ENCODE assay signal across 14 cellular contexts in the genomic region with DNA sequence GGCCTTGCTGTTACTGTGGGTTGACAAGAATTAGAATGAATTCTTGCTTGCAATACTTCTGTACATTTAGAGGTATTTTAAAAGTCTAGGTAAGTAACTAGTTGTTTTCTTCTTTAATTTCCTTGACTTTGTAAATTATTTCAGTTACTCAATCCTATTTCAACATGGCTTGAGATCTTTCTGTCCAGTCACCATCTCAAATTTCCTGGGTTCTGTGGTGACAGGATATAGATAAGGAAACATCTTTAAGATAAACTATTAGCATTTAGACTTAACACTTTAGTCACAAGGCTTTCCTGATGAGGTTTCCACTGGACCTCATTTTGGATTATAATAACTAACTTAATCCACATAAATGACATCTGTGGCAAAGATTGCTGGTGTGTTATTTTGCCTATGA.
A peak's percentile ranks its signal among the peaks of the same experiment; 100 is the strongest.
DNase-seq lines count a peak whose midpoint lies in the region; ATAC-seq and TF ChIP-seq lines count a peak whose summit lies in the region.
"Had no signal": no experiment of that assay in that cellular context is flagged by ENCODE, and none has a peak within 500 bp of the region (broad histone marks: within the 10 kb centered on the region; RNA-seq: fewer than 3 reads in every experiment).

No MANE protein-coding gene starts in this region.

- H2BK20ac ChIP-seq in IMR-90 (ENCODE audit: low read depth, low read length): no peak overlapping the region

- ATAC-seq in IMR-90 (ENCODE audit: low read depth): no peak
- no peak for ATAC-seq in CD4-positive, alpha-beta T cell (ENCODE audit: poor library complexity)

- TF ChIP-seq CTCF in IMR-90 (conservative IDR thresholded peaks at IDR 0.05; ENCODE audit: low read depth, low read length): no peak
- TF ChIP-seq CTCF in epithelial cell of esophagus (IDR thresholded peaks at IDR 0.05; ENCODE audit: insufficient read depth, low read depth, low read length, missing control alignments): no peak
- no peak for TF ChIP-seq CTCF in foreskin fibroblast (IDR thresholded peaks at IDR 0.05; ENCODE audit: low read depth, low read length)
- no peak for TF ChIP-seq CTCF in CD4-positive, alpha-beta T cell (IDR thresholded peaks at IDR 0.05)

- no peak overlapping the region for H3K4me3 ChIP-seq in IMR-90 (ENCODE audit: insufficient read depth, low read depth, low read length)
- no peak overlapping the region for H3K4me3 ChIP-seq in adipocyte (ENCODE audit: low read length)
- no peak overlapping the region for H3K4me3 ChIP-seq in epithelial cell of esophagus (ENCODE audit: low read length)
- H3K4me3 ChIP-seq in foreskin fibroblast (ENCODE audit: low read depth in 1 of 2, low read length in 2 of 2): no peak overlapping the region
- H3K4me3 ChIP-seq: BLaER1 treated with 17β-estradiol and CSF1 and Interleukin-3, amounts not matched to agents 10 nM and 100 nM had no signal

- H2AK5ac ChIP-seq in IMR-90 (ENCODE audit: low read depth, low read length): no peak overlapping the region

- H3K36me3 ChIP-seq in IMR-90 (ENCODE audit: control insufficient read depth, insufficient read depth, low read length) (no peaks in the 10 kb centered on the region), adipocyte (ENCODE audit: control insufficient read depth, insufficient read depth, low read length, severe bottlenecking) (no peaks in the 10 kb centered on the region)
- H3K36me3 ChIP-seq: BLaER1 treated with 17β-estradiol and CSF1 and Interleukin-3, amounts not matched to agents 10 nM and 100 nM had no signal

- BruUV-seq in IMR-90 (replicated peaks; lab: Mats Ljungman, UMichigan): no TSS peak

- in situ Hi-C loops in IMR-90 (cut with MboI; ENCODE audit: low sequenced_read_pairs): no loop called here

- peaks cover 9% of the 10 kb centered on the region for H3K27me3 Mint-ChIP-seq in CD4-positive, alpha-beta T cell
- H3K27me3 Mint-ChIP-seq in activated naive CD4-positive, alpha-beta T cell treated with anti-CD3 and anti-CD28 coated beads for 36 hours (ENCODE audit: low read depth): peaks cover 13% of the 10 kb centered on the region
- H3K27me3 Mint-ChIP-seq: CD4-positive, CD25-positive, alpha-beta regulatory T cell had no signal

- H4K8ac ChIP-seq in IMR-90 (ENCODE audit: low read depth in 2 of 2, low read length in 2 of 2): no peak overlapping the region

- no peaks in the 10 kb centered on the region for H3K4me1 Mint-ChIP-seq in CD4-positive, alpha-beta T cell (ENCODE audit: low read depth)
- H3K4me1 Mint-ChIP-seq in activated naive CD4-positive, alpha-beta T cell treated with anti-CD3 and anti-CD28 coated beads for 36 hours (ENCODE audit: low read depth): no peaks in the 10 kb centered on the region
- H3K4me1 Mint-ChIP-seq: CD4-positive, CD25-positive, alpha-beta regulatory T cell had no signal

- TF ChIP-seq POLR2A in IMR-90 (IDR thresholded peaks at IDR 0.05; ENCODE audit: low read depth, low read length): no peak

- no peak overlapping the region for H3K4me2 ChIP-seq in IMR-90 (ENCODE audit: low read depth, low read length)
- H3K4me2 ChIP-seq: BLaER1 treated with 17β-estradiol and CSF1 and Interleukin-3, amounts not matched to agents 10 nM and 100 nM had no signal

- no peak overlapping the region for H3K23ac ChIP-seq in IMR-90 (ENCODE audit: low read depth, low read length)

- no peak overlapping the region for H2BK5ac ChIP-seq in IMR-90 (ENCODE audit: low read depth, low read length, poor library complexity, severe bottlenecking)

- dilution Hi-C loops in IMR-90 (cut with HindIII; ENCODE audit: low sequenced_read_pairs, unreplicated experiment): no loop called here

- no peak overlapping the region for H3K4me3 Mint-ChIP-seq in CD4-positive, alpha-beta T cell
- H3K4me3 Mint-ChIP-seq in activated naive CD4-positive, alpha-beta T cell treated with anti-CD3 and anti-CD28 coated beads for 36 hours: no peak overlapping the region
- H3K4me3 Mint-ChIP-seq: CD4-positive, CD25-positive, alpha-beta regulatory T cell had no signal

- intact Hi-C loops in IMR-90 (cut with micrococcal nuclease): loop anchor here (10.0 kb wide), 1 partner anchor 457 kb away; no protein-coding TSS in a partner anchor
- intact Hi-C loops in CD4-positive, alpha-beta T cell (cut with DNase I, micrococcal nuclease): no loop called here
- intact Hi-C loops in activated naive CD4-positive, alpha-beta T cell treated with anti-CD3 and anti-CD28 coated beads for 36 hours (cut with micrococcal nuclease): no loop called here

- H3K27me3 ChIP-seq in IMR-90 (ENCODE audit: control insufficient read depth, insufficient read depth, low read length) (no peaks in the 10 kb centered on the region), adipocyte (replicated peaks; ENCODE audit: control insufficient read depth, insufficient read depth, low read length) (no peaks in the 10 kb centered on the region)
- H3K27me3 ChIP-seq in CD4-positive, alpha-beta T cell (ENCODE audit: control insufficient read depth, insufficient read depth, low read length): no peaks in the 10 kb centered on the region
- H3K27me3 ChIP-seq: BLaER1 treated with 17β-estradiol and CSF1 and Interleukin-3, amounts not matched to agents 10 nM and 100 nM had no signal

- H3K27ac ChIP-seq in IMR-90 (ENCODE audit: insufficient read depth, low read length): no peak overlapping the region
- H3K27ac ChIP-seq in CD4-positive, alpha-beta T cell (ENCODE audit: low read depth, low read length): no peak overlapping the region
- H3K27ac ChIP-seq: BLaER1 treated with 17β-estradiol and CSF1 and Interleukin-3, amounts not matched to agents 10 nM and 100 nM had no signal

- H3K9me3 Mint-ChIP-seq in CD4-positive, alpha-beta T cell: no peaks in the 10 kb centered on the region
- H3K9me3 Mint-ChIP-seq in activated naive CD4-positive, alpha-beta T cell treated with anti-CD3 and anti-CD28 coated beads for 36 hours: no peaks in the 10 kb centered on the region

- H3K27ac Mint-ChIP-seq in CD4-positive, alpha-beta T cell: no peak overlapping the region
- H3K27ac Mint-ChIP-seq in activated naive CD4-positive, alpha-beta T cell treated with anti-CD3 and anti-CD28 coated beads for 36 hours: no peak overlapping the region
- H3K27ac Mint-ChIP-seq: CD4-positive, CD25-positive, alpha-beta regulatory T cell had no signal

- H3K36me3 Mint-ChIP-seq in CD4-positive, alpha-beta T cell (ENCODE audit: low read depth): no peaks in the 10 kb centered on the region
- H3K36me3 Mint-ChIP-seq in activated naive CD4-positive, alpha-beta T cell treated with anti-CD3 and anti-CD28 coated beads for 36 hours (ENCODE audit: low read depth): no peaks in the 10 kb centered on the region
- H3K36me3 Mint-ChIP-seq: CD4-positive, CD25-positive, alpha-beta regulatory T cell had no signal

- H3K4ac ChIP-seq in IMR-90 (ENCODE audit: low read depth, low read length): no peak overlapping the region

- CTCF ChIA-PET in IMR-90 (lab: Yijun Ruan, JAX): no interaction called here
- CTCF ChIA-PET in CD4-positive, alpha-beta T cell (lab: Charles Lee): interaction anchor here (1.0 kb wide), 1 partner anchor 10 kb away, joined by 3 read pairs; no protein-coding TSS in a partner anchor
- CTCF ChIA-PET in activated naive CD4-positive, alpha-beta T cell treated with anti-CD3 and anti-CD28 coated beads for 36 hours (lab: Charles Lee): interaction anchor here (1.6 kb wide), 1 partner anchor 10 kb away, joined by 5 read pairs; no protein-coding TSS in a partner anchor

- H3K9me3 ChIP-seq in IMR-90 (ENCODE audit: control insufficient read depth, insufficient read depth, low read length) (no peaks in the 10 kb centered on the region), adipocyte (ENCODE audit: control insufficient read depth, low read length) (no peaks in the 10 kb centered on the region)
- no peaks in the 10 kb centered on the region for H3K9me3 ChIP-seq in CD4-positive, alpha-beta T cell (ENCODE audit: control insufficient read depth, low read length)

- H3K79me1 ChIP-seq in IMR-90 (ENCODE audit: low read depth in 1 of 2, low read length in 2 of 2): no peaks in the 10 kb centered on the region

- POLR2A ChIA-PET in IMR-90 (lab: Charles Lee; ENCODE audit: unreplicated experiment): no interaction called here
- POLR2A ChIA-PET in CD4-positive, alpha-beta T cell (lab: Charles Lee): no interaction called here

- no peak overlapping the region for H4K5ac ChIP-seq in IMR-90 (ENCODE audit: low read depth, low read length)

- H4K91ac ChIP-seq in IMR-90 (ENCODE audit: insufficient read depth, low read depth, low read length): no peak overlapping the region

- no peak for TF ChIP-seq RAD21 in IMR-90 (IDR thresholded peaks at IDR 0.05; ENCODE audit: low read length)

- DNase-seq in IMR-90: peak; percentile 37
- DNase-seq in adipocyte (ENCODE audit: low read depth): peak; percentile 34
- peak; percentile 8 for DNase-seq in epithelial cell of esophagus (ENCODE audit: low read depth)
- DNase-seq in foreskin fibroblast: peak; percentile 28 to 43
- DNase-seq in T-helper 1 cell: no peak
- no peak for DNase-seq in CD4-positive, alpha-beta T cell
- DNase-seq in NCI-H2196 treated with DMSO at 0.1 percent for 48 hours (lab: John Stamatoyannopoulos, UW; ENCODE audit: unreplicated experiment): no peak
- DNase-seq in activated naive CD4-positive, alpha-beta T cell treated with anti-CD3 and anti-CD28 coated beads for 36 hours: no peak
- DNase-seq: 8988T; Calu3; CD4-positive, CD25-positive, alpha-beta regulatory T cell; DMS 273 treated with DMSO at 0.1 percent for 48 hours; HCEC 1CT had no signal

- H2BK120ac ChIP-seq in IMR-90 (ENCODE audit: low read depth, low read length): no peak overlapping the region

- H3K9ac ChIP-seq in IMR-90 (ENCODE audit: low read depth, low read length): no peak overlapping the region
- no peak overlapping the region for H3K9ac ChIP-seq in adipocyte (ENCODE audit: low read length)
- H3K9ac ChIP-seq: BLaER1 treated with 17β-estradiol and CSF1 and Interleukin-3, amounts not matched to agents 10 nM and 100 nM had no signal

- H3K56ac ChIP-seq in IMR-90 (ENCODE audit: extremely low read depth, insufficient read depth, low read length): no peak overlapping the region

- H2AK9ac ChIP-seq in IMR-90 (replicated peaks; ENCODE audit: low read depth, low read length, poor library complexity): no peak overlapping the region

- H3K9me1 ChIP-seq in IMR-90 (ENCODE audit: insufficient read depth, low read length): no peaks in the 10 kb centered on the region

- H3K4me1 ChIP-seq in IMR-90 (ENCODE audit: control insufficient read depth, insufficient read depth, low read length) (no peaks in the 10 kb centered on the region; the same call in 1 of the 2 replicates), adipocyte (ENCODE audit: control insufficient read depth, insufficient read depth, low read length) (no peaks in the 10 kb centered on the region)
- H3K4me1 ChIP-seq: BLaER1 treated with 17β-estradiol and CSF1 and Interleukin-3, amounts not matched to agents 10 nM and 100 nM had no signal

- H2BK15ac ChIP-seq in IMR-90 (ENCODE audit: low read depth, low read length): no peak overlapping the region

- no peak overlapping the region for H2AFZ ChIP-seq in IMR-90 (replicated peaks; ENCODE audit: low read length, poor library complexity)

- H4K20me1 ChIP-seq in IMR-90 (ENCODE audit: insufficient read depth, low read length): no peaks in the 10 kb centered on the region
- H4K20me1 ChIP-seq: BLaER1 treated with 17β-estradiol and CSF1 and Interleukin-3, amounts not matched to agents 10 nM and 100 nM had no signal

- H3K14ac ChIP-seq in IMR-90 (replicated peaks; ENCODE audit: low read depth, low read length): no peak overlapping the region

- H3K18ac ChIP-seq in IMR-90 (ENCODE audit: low read depth, low read length): no peak overlapping the region

Comparison
In these comparisons a context has a peak if more than half of its experiments do, and no peak if none do; other contexts are left out.
1. DNase-seq: peak in IMR-90 (single experiment), adipocyte (single experiment), epithelial cell of esophagus (single experiment) and foreskin fibroblast (2 of 2); none in T-helper 1 cell (0 of 5), CD4-positive, alpha-beta T cell (0 of 10), NCI-H2196 treated with DMSO at 0.1 percent for 48 hours (single experiment) and activated naive CD4-positive, alpha-beta T cell treated with anti-CD3 and anti-CD28 coated beads for 36 hours (single experiment).